Comparison of ENCODE assay signal across 31 cellular contexts in the genomic region with DNA sequence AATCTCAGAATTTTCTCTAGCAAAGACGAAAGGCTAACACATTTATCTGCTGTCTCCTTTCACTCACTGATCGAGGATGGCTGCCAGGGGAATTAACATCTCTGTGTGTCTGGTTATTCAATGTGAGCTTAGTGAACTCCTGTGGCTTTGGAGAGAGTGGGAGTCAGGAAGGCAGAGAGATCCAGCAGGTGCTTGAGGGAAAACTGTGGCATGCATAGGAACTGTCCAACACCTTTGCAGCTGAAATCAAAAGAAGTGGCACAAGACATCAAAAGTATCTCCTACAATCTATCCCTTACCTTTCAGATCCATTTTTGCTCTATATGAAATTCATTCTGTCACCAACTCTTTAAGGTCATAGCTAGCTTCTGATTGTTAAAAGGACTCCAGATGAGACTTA. TPM values are rescaled to one million over a fixed set of nuclear protein-coding genes. Genes with fewer than 3 reads are reported as not detected.
DNase-seq lines count a peak whose midpoint lies in the region; ATAC-seq and TF ChIP-seq lines count a peak whose summit lies in the region.
"Had no signal": no experiment of that assay in that cellular context is flagged by ENCODE, and none has a peak within 500 bp of the region (broad histone marks: within the 10 kb centered on the region; RNA-seq: fewer than 3 reads in every experiment).

No MANE protein-coding gene starts in this region.

- no peaks in the 10 kb centered on the region for H3F3A ChIP-seq in SK-N-SH (replicated peaks; ENCODE audit: insufficient read depth)

- H3K9me2 ChIP-seq in SK-N-SH = no peaks in the 10 kb centered on the region

- H3K36me3 ChIP-seq in SK-N-SH (replicated peaks in 1 of 2; ENCODE audit: control insufficient read depth in 1 of 2, insufficient read depth in 2 of 2, low read length in 1 of 2) (no peaks in the 10 kb centered on the region), adipocyte (ENCODE audit: control insufficient read depth, insufficient read depth, low read length, severe bottlenecking) (no peaks in the 10 kb centered on the region)
- H3K36me3 ChIP-seq: gastrocnemius medialis, thoracic aorta, vagina had no signal

- no peak overlapping the region for H3K4me2 ChIP-seq in SK-N-SH

- TF ChIP-seq EP300 in SK-N-SH (IDR thresholded peaks at IDR 0.05; ENCODE audit: borderline replicate concordance in 1 of 2, low read depth in 1 of 2, low read length in 1 of 2) = no peak

- WGBS in SK-N-SH (ENCODE audit: low lambda C conversion rate) = 7% methylated on average over 2 of the region's 2 CpGs

- CTCF ChIA-PET in SK-N-SH (lab: Yijun Ruan, JAX) = interaction anchor here (2.2 kb wide), 1 partner anchor 20 kb away, joined by 9 read pairs; no protein-coding TSS in a partner anchor

- POLR2A ChIA-PET in SK-N-SH (lab: Yijun Ruan, JAX) = no interaction called here

- DNase-seq in SK-N-SH (no peak), adipocyte (ENCODE audit: low read depth) (peak; percentile 5), fibroblast of pulmonary artery (ENCODE audit: low read depth) (peak; percentile 14), myocyte (ENCODE audit: low read depth) (peak; percentile 59), mesenteric fat pad (ENCODE audit: low spot score) (no peak)
- DNase-seq in activated CD4-positive, alpha-beta T cell treated with anti-CD3 and anti-CD28 coated beads, Interleukin-2, amount 50 U/mL, for 48 hours = no peak
- DNase-seq: activated B cell treated with CpG ODN at 0.5 μM for 24 hours; activated CD4-positive, alpha-beta T cell treated with anti-CD3 and anti-CD28 coated beads, Interleukin-2, amount 50 U/mL, for 1 hour; activated CD8-positive, alpha-beta memory T cell treated with anti-CD3 and anti-CD28 coated beads, Interleukin-2, amount 10 ng/mL, durations not matched to agents 7 days and 5 days; activated naive CD4-positive, alpha-beta T cell; activated T-cell treated with anti-CD3 and anti-CD28 coated beads, Interleukin-2, amount 50 U/mL, for 72 hours; AML-193; CD8-positive, alpha-beta T cell; effector memory CD4-positive, alpha-beta T cell; gastrocnemius medialis; hippocampal formation; NCI-H1092; NCI-H187; NCI-H2171 treated with DMSO at 0.1 percent for 48 hours; NCI-H524 treated with DMSO at 0.1 percent for 48 hours; NK-92 treated with Interleukin-12 subunit alpha and Interleukin-12 subunit beta, amount 100 ng/mL, for 24 hours; PC-3; Right ventricle myocardium superior; T-helper 9 cell had no signal

- TF ChIP-seq CTCF in SK-N-SH (IDR thresholded peaks at IDR 0.05) (no peak), fibroblast of pulmonary artery (IDR thresholded peaks at IDR 0.05; ENCODE audit: low read length, missing control alignments) (no peak)

- H3K4me3 ChIP-seq in SK-N-SH (ENCODE audit: low read depth in 2 of 2, low read length in 1 of 2) (no peak overlapping the region), adipocyte (ENCODE audit: low read length) (no peak overlapping the region), fibroblast of pulmonary artery (replicated peaks; ENCODE audit: low read depth, low read length) (no peak overlapping the region)
- H3K4me3 ChIP-seq: gastrocnemius medialis, skin epidermis, thoracic aorta, vagina had no signal

- H3K4me1 ChIP-seq in SK-N-SH (ENCODE audit: control insufficient read depth in 1 of 2, insufficient read depth in 2 of 2, low read depth in 1 of 2, low read length in 1 of 2) (no peaks in the 10 kb centered on the region), adipocyte (ENCODE audit: control insufficient read depth, insufficient read depth, low read length) (no peaks in the 10 kb centered on the region)
- H3K4me1 ChIP-seq: gastrocnemius medialis, vagina had no signal

- H4K20me1 ChIP-seq in SK-N-SH (ENCODE audit: insufficient read depth) = no peaks in the 10 kb centered on the region

- no peaks in the 10 kb centered on the region for H3K9me3 ChIP-seq in SK-N-SH
- no peaks in the 10 kb centered on the region for H3K9me3 ChIP-seq in adipocyte (ENCODE audit: control insufficient read depth, low read length)
- H3K9me3 ChIP-seq: gastrocnemius medialis, thoracic aorta, vagina had no signal

- H3K27me3 ChIP-seq in SK-N-SH (ENCODE audit: insufficient read depth) (no peaks in the 10 kb centered on the region; the same call in 1 of the 2 replicates), adipocyte (replicated peaks; ENCODE audit: control insufficient read depth, insufficient read depth, low read length) (no peaks in the 10 kb centered on the region)
- H3K27me3 ChIP-seq: gastrocnemius medialis, vagina had no signal

- H3K79me2 ChIP-seq in SK-N-SH (ENCODE audit: insufficient read depth) = no peaks in the 10 kb centered on the region

- H2AFZ ChIP-seq in SK-N-SH (ENCODE audit: low read depth) = no peak overlapping the region

- no peak overlapping the region for H3K27ac ChIP-seq in SK-N-SH (ENCODE audit: low read depth in 2 of 2, low read length in 1 of 2)
- H3K27ac ChIP-seq: 22Rv1, gastrocnemius medialis, skin epidermis, thoracic aorta, vagina had no signal

- no peak for ATAC-seq in SK-N-SH treated with all-trans-retinoic acid at 6 μM for 48 hours
- ATAC-seq in GM18519 (IDR thresholded peaks at IDR 0.05; ENCODE audit: low FRiP score, unreplicated experiment) = no peak
- ATAC-seq: activated CD8-positive, alpha-beta memory T cell treated with anti-CD3 and anti-CD28 coated beads, Interleukin-2, amount 10 ng/mL, durations not matched to agents 7 days and 5 days; activated T-cell treated with anti-CD3 and anti-CD28 coated beads, Interleukin-2, amount 50 U/mL, for 72 hours; CD8-positive, alpha-beta T cell; gastrocnemius medialis; natural killer cell treated with Interleukin-12 subunit alpha and Interleukin-12 subunit beta and Interleukin-15 and Interleukin-18, amount 100 ng/mL, for 72 hours; PC-3 had no signal

- TF ChIP-seq RAD21 in SK-N-SH (IDR thresholded peaks at IDR 0.05; ENCODE audit: low read length) = no peak

- H3K9ac ChIP-seq in SK-N-SH = no peak overlapping the region
- no peak overlapping the region for H3K9ac ChIP-seq in adipocyte (ENCODE audit: low read length)

TF ChIP-seq in SK-N-SH, 30 proteins besides CTCF, POLR2A, EP300 and RAD21 (continues in another document):
- TF ChIP-seq REST (IDR thresholded peaks at IDR 0.05; ENCODE audit: low read depth, low read length) (peak; percentile 92), NRF1 (IDR thresholded peaks at IDR 0.05; ENCODE audit: low read depth, low read length) (no peak)

TF ChIP-seq in SK-N-SH treated with all-trans-retinoic acid at 6 μM for 48 hours, 23 proteins besides CTCF, POLR2A, EP300 and RAD21 (continues in another document):
- TF ChIP-seq TCF4 (CRISPR knock-in tag; IDR thresholded peaks at IDR 0.05; ENCODE audit: borderline replicate concordance) (no peak), ZC3H10 (CRISPR knock-in tag; IDR thresholded peaks at IDR 0.05) (no peak), OSR1 (CRISPR knock-in tag; IDR thresholded peaks at IDR 0.05) (no peak), SNAI2 (CRISPR knock-in tag; IDR thresholded peaks at IDR 0.05) (no peak), POU6F1 (CRISPR knock-in tag; IDR thresholded peaks at IDR 0.05; ENCODE audit: borderline replicate concordance, low read depth) (no peak), ARNTL (CRISPR knock-in tag; IDR thresholded peaks at IDR 0.05; ENCODE audit: borderline replicate concordance, low read depth) (no peak), TOX (CRISPR knock-in tag; IDR thresholded peaks at IDR 0.05; ENCODE audit: borderline replicate concordance) (no peak), ZNF8 (CRISPR knock-in tag; IDR thresholded peaks at IDR 0.05) (no peak)
- TF ChIP-seq, protein P1, sequence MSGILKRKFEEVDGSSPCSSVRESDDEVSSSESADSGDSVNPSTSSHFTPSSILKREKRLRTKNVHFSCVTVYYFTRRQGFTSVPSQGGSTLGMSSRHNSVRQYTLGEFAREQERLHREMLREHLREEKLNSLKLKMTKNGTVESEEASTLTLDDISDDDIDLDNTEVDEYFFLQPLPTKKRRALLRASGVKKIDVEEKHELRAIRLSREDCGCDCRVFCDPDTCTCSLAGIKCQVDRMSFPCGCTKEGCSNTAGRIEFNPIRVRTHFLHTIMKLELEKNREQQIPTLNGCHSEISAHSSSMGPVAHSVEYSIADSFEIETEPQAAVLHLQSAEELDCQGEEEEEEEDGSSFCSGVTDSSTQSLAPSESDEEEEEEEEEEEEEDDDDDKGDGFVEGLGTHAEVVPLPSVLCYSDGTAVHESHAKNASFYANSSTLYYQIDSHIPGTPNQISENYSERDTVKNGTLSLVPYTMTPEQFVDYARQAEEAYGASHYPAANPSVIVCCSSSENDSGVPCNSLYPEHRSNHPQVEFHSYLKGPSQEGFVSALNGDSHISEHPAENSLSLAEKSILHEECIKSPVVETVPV (CRISPR knock-in tag; IDR thresholded peaks at IDR 0.05) = no peak
- TF ChIP-seq, protein P2, sequence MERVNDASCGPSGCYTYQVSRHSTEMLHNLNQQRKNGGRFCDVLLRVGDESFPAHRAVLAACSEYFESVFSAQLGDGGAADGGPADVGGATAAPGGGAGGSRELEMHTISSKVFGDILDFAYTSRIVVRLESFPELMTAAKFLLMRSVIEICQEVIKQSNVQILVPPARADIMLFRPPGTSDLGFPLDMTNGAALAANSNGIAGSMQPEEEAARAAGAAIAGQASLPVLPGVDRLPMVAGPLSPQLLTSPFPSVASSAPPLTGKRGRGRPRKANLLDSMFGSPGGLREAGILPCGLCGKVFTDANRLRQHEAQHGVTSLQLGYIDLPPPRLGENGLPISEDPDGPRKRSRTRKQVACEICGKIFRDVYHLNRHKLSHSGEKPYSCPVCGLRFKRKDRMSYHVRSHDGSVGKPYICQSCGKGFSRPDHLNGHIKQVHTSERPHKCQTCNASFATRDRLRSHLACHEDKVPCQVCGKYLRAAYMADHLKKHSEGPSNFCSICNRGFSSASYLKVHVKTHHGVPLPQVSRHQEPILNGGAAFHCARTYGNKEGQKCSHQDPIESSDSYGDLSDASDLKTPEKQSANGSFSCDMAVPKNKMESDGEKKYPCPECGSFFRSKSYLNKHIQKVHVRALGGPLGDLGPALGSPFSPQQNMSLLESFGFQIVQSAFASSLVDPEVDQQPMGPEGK (CRISPR knock-in tag; IDR thresholded peaks at IDR 0.05; ENCODE audit: borderline replicate concordance) = no peak

RNA-seq across cellular contexts. Expression of gene FAM184A, which starts 11.8 kb away (rescaled TPM):
- 0.38 and 0.49 TPM in 2 replicates for polyA plus RNA-seq in SK-N-SH (2012; rRNA removed)
- polyA plus RNA-seq in SK-N-SH (2012; cell fraction: cytosol; rRNA removed) = 0.62 and 0.76 TPM in 2 replicates
- 0.82 and 1.1 TPM in 2 replicates for polyA plus RNA-seq in SK-N-SH (2012; cell fraction: nucleus; rRNA removed)
- total RNA-seq in myocyte (0.99 and 1.5 TPM in 2 replicates), mesenteric fat pad (4.8 TPM)
- polyA plus RNA-seq in myocyte (2012) = 0.33 TPM

Comparison
In these comparisons a context has a peak if more than half of its experiments do, and no peak if none do; other contexts are left out.
1. DNase-seq: peak in adipocyte (single experiment), fibroblast of pulmonary artery (single experiment) and myocyte (single experiment); none in SK-N-SH (single experiment), mesenteric fat pad (single experiment) and activated CD4-positive, alpha-beta T cell treated with anti-CD3 and anti-CD28 coated beads, Interleukin-2, amount 50 U/mL, for 48 hours (0 of 2).